In the genomic region with DNA sequence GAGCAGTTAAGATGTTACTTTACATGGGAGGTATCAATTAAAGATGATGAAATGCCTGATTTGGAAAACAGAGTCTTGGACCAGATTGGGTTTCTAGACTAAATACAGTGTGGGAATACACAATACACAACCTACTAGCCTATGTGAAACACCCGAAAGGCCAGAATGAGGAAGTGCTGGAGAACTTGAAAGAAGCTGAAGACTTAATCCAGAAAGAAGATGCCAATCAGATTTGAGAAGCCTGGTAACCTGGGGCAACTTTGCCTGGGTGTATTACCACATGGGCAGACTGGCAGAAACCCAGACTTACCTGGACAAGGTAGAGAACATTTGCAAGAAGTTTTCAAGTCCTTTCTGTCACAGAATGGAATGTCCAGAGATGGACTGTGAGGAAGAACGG, we compare ENCODE assay signal across 11 cellular contexts.
"Had no signal": no experiment of that assay in that cellular context is flagged by ENCODE, and none has a peak within 500 bp of the region (broad histone marks: within the 10 kb centered on the region; RNA-seq: fewer than 3 reads in every experiment).

No MANE protein-coding gene starts in this region.

- H3K27me3 ChIP-seq: pancreas had no signal

- H3K4me1 ChIP-seq: pancreas had no signal

- ATAC-seq: left ventricle myocardium superior, pancreas, WTC11 had no signal

- H3K27ac ChIP-seq: pancreas had no signal

- H3K4me3 ChIP-seq: pancreas had no signal

- H3K9me3 ChIP-seq: pancreas had no signal

- DNase-seq: activated CD4-positive, alpha-beta T cell treated with anti-CD3 and anti-CD28 coated beads, Interleukin-2, amount 10 ng/mL, durations not matched to agents 7 days and 5 days; cortex of kidney; effector memory CD4-positive, alpha-beta T cell; erythroblast; hippocampal formation; left ventricle myocardium superior; pancreas; stimulated activated CD4-positive, alpha-beta T cell treated with anti-CD3 and anti-CD28 coated beads, Interleukin-15, amount 100 ng/mL, for 24 hours; stimulated activated CD4-positive, alpha-beta T cell treated with anti-CD3 and anti-CD28 coated beads, Interleukin-4, amount 100 ng/mL, for 24 hours; T1000 had no signal

- H3K36me3 ChIP-seq: pancreas had no signal
